ENCODE assay signal across 9 cellular contexts in the genomic region with DNA sequence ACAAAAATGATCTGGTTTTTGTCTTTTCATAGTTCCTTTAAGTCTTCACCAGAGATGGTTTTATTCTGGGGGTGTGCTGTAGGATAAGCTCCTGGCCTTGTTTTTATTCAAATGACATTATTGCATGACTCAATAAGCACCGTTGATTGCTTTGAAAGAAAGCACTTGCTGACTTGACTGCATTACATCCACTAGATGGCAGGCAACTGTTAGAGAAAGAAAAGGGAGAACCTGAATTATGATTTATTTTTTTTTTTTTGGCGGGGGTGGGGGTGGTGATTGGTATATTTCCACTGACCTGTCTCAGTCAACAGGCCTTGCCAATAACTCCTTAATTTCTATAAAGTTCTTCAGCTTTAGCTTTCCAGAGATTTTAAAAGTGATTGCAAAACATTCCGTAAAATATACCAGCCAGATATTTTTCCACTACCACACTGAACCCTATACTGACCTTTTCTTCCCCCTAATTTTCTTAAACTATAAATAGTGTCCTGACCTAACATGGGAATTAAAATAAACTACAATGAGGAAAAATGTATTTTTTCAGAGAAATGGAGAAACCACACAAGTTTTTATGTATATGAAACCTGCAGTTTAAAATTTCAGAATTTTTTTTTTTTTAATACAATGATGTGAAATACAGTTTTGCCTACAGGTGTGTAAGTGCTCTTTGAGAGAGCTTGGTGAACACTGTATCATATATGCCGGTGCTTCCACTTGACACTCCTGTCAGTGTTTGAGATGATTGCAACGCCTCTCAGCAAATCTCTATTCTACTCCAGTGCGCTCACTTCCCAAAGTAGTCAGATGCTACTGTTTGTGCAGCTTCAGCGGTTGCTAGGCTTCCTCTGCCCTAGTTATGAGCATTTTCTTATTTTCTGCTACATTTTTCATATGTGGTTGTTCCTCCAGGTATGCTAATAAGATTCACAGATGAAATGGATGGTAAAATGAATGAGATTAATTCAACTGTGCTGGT.
DNase-seq lines count a peak whose midpoint lies in the region; ATAC-seq, FAIRE-seq and TF ChIP-seq lines count a peak whose summit lies in the region.
"Had no signal": no experiment of that assay in that cellular context is flagged by ENCODE, and none has a peak within 500 bp of the region (broad histone marks: within the 10 kb centered on the region; RNA-seq: fewer than 3 reads in every experiment).

No MANE protein-coding gene starts in this region.

- no peak for TF ChIP-seq POLR2A in ovary (IDR thresholded peaks at IDR 0.05)

- no peak overlapping the region for H3K4me2 ChIP-seq in fibroblast of lung (ENCODE audit: extremely low read depth, insufficient read depth, low read length)

- WGBS in ovary, 3 donors, result 55 to 57% (median 56%) methylated on average over 7 of the region's 7 CpGs

- H3K27me3 ChIP-seq in fibroblast of lung (ENCODE audit: control insufficient read depth, insufficient read depth, low read length) (no peaks in the 10 kb centered on the region), ovary (no peaks in the 10 kb centered on the region)

- no peak overlapping the region for H3K27ac ChIP-seq in fibroblast of lung (ENCODE audit: insufficient read depth, low read length)
- H3K27ac ChIP-seq in ovary, result no peak overlapping the region

- H3K36me3 ChIP-seq in fibroblast of lung (ENCODE audit: control insufficient read depth, insufficient read depth, low read length), result no peaks in the 10 kb centered on the region
- H3K36me3 ChIP-seq in ovary, result no peaks in the 10 kb centered on the region

- no peak overlapping the region for H3K9ac ChIP-seq in fibroblast of lung (ENCODE audit: insufficient read depth, low read length)

- peak; percentile 16 for FAIRE-seq in D721Med (lab: Jason Lieb, UNC)
- FAIRE-seq in RCC 7860 (lab: Jason Lieb, UNC), result no peak

- TF ChIP-seq EP300 in ovary (IDR thresholded peaks at IDR 0.05), result no peak

- H3K4me1 ChIP-seq in fibroblast of lung (ENCODE audit: control insufficient read depth, extremely low read depth, insufficient read depth, low read length) (no peaks in the 10 kb centered on the region), ovary (ENCODE audit: insufficient read depth) (no peaks in the 10 kb centered on the region)

- no peaks in the 10 kb centered on the region for H4K20me1 ChIP-seq in fibroblast of lung (ENCODE audit: control insufficient read depth, extremely low read depth, insufficient read depth, low read length)

- intact Hi-C loops in ovary (cut with DNase I), result loop anchor here in 2 of 4 donors (5.0 to 10.0 kb wide), 2 partner anchors 1237 to 1245 kb away; a partner anchor contains a TSS

- H3K4me3 ChIP-seq in fibroblast of lung (replicated peaks in 1 of 4; ENCODE audit: control extremely low read depth in 1 of 4, insufficient read depth in 1 of 4, low read depth in 3 of 4, low read length in 4 of 4) (no peak overlapping the region), ovary (no peak overlapping the region)
- H3K4me3 ChIP-seq: mucosa of descending colon had no signal

- peak; percentile 78 for ATAC-seq in HG02885 (IDR thresholded peaks at IDR 0.05; ENCODE audit: poor library complexity, unreplicated experiment)
- ATAC-seq in HG03439 (IDR thresholded peaks at IDR 0.05; ENCODE audit: unreplicated experiment), result no peak
- ATAC-seq: mucosa of descending colon had no signal

- no peak overlapping the region for H2AFZ ChIP-seq in fibroblast of lung (ENCODE audit: low read length)

- H3K79me2 ChIP-seq in fibroblast of lung (ENCODE audit: control insufficient read depth, insufficient read depth, low read length), result no peaks in the 10 kb centered on the region

- TF ChIP-seq CTCF in D721Med (IDR thresholded peaks at IDR 0.05; ENCODE audit: insufficient read depth, missing control alignments) (peak; percentile 53), fibroblast of lung (conservative IDR thresholded peaks at IDR 0.05 in 1 of 2, IDR thresholded peaks at IDR 0.05 in 1 of 2; ENCODE audit: low read depth in 1 of 2, low read length in 2 of 2) (peak; percentile 75 to 81), ovary (IDR thresholded peaks at IDR 0.05) (peak in 2 of 3 donors; percentile 10 to 13)

- no peaks in the 10 kb centered on the region for H3K9me3 ChIP-seq in fibroblast of lung (ENCODE audit: control insufficient read depth, insufficient read depth, low read depth, low read length)
- H3K9me3 ChIP-seq in ovary, result no peaks in the 10 kb centered on the region
- H3K9me3 ChIP-seq: mucosa of descending colon had no signal

- DNase-seq in D721Med (ENCODE audit: insufficient read length, low spot score) (no peak), RCC 7860 (ENCODE audit: low spot score) (peak; percentile 6), fibroblast of lung (ENCODE audit: low read depth in 2 of 2) (peak; percentile 64 to 71), ovary (no peak)
- no peak for DNase-seq in activated CD4-positive, alpha-beta T cell treated with anti-CD3 and anti-CD28 coated beads for 1 hour
- no peak for DNase-seq in activated CD8-positive, alpha-beta memory T cell treated with anti-CD3 and anti-CD28 coated beads, Interleukin-2, amount 50 U/mL, for 48 hours

Comparison
In these comparisons a context has a peak if more than half of its experiments do, and no peak if none do; other contexts are left out.
1. DNase-seq: peak in RCC 7860 (single experiment) and fibroblast of lung (2 of 2); none in D721Med (single experiment), ovary (0 of 5), activated CD4-positive, alpha-beta T cell treated with anti-CD3 and anti-CD28 coated beads for 1 hour (single experiment) and activated CD8-positive, alpha-beta memory T cell treated with anti-CD3 and anti-CD28 coated beads, Interleukin-2, amount 50 U/mL, for 48 hours (single experiment).
2. CTCF ChIP-seq: peak in every context shown above with its lines; median percentile 78 in fibroblast of lung; 53 in D721Med; 12 in ovary.